20 cellular contexts compared by ENCODE assay signal in genomic region chr2:139514946-139515345, GRCh38.
"Had no signal": no experiment of that assay in that cellular context is flagged by ENCODE, and none has a peak within 500 bp of the region (broad histone marks: within the 10 kb centered on the region; RNA-seq: fewer than 3 reads in every experiment).

No MANE protein-coding gene starts in this region.

- DNase-seq: activated CD4-positive, alpha-beta T cell treated with anti-CD3 and anti-CD28 coated beads for 48 hours; activated CD4-positive, alpha-beta T cell treated with anti-CD3 and anti-CD28 coated beads, Interleukin-2, amount 50 U/mL, for 4 hours; activated CD4-positive, CD25-positive, alpha-beta regulatory T cell treated with anti-CD3 and anti-CD28 coated beads, Interleukin-2, amount 50 U/mL, for 72 hours; activated CD8-positive, alpha-beta memory T cell treated with anti-CD3 and anti-CD28 coated beads, Interleukin-2, amount 50 U/mL, for 48 hours; activated CD8-positive, alpha-beta T cell treated with anti-CD3 and anti-CD28 coated beads, Interleukin-2, amount 10 ng/mL, durations not matched to agents 7 days and 5 days; activated T-cell treated with anti-CD3 and anti-CD28 coated beads, Interleukin-2, amount 50 U/mL, for 1 hour; aorta; body of pancreas; central memory CD4-positive, alpha-beta T cell; MG63; MV-4-11; NCI-H1092 treated with DMSO at 0.1 percent for 48 hours; NCI-H1417 treated with DMSO at 0.1 percent for 48 hours; NCI-H187; NCI-H510A; NCI-H526 treated with DMSO at 0.1 percent for 48 hours; SIG-M5; T-helper 17 cell; T-helper 9 cell had no signal

- ATAC-seq: activated CD8-positive, alpha-beta T cell treated with anti-CD3 and anti-CD28 coated beads, Interleukin-2, amount 10 ng/mL, durations not matched to agents 7 days and 5 days; body of pancreas; T-helper 17 cell; WTC11 had no signal
